9 cellular contexts compared by ENCODE assay signal in the genomic region with DNA sequence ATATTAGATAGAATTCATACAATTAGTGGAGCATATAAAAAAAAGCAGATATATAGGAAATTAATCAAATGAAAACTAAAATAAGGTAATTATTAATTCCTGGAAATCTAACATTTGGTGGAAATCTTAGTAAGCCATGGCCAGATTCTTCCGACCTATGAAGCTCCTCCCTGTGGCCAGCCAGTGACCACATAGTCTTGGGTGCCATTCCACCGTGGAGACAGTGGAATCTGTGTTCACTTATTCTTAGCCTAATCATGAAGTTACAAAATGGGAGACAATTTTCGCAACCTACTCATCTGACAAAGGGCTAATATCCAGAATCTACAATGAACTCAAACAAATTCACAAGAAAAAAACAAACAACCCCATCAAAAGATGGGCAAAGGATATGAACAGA.
"Had no signal": no experiment of that assay in that cellular context is flagged by ENCODE, and none has a peak within 500 bp of the region (broad histone marks: within the 10 kb centered on the region; RNA-seq: fewer than 3 reads in every experiment).

No MANE protein-coding gene starts in this region.

- H3K27ac ChIP-seq: GM23248 had no signal

- DNase-seq: GM23248, GOT3, H7, H9, HCEC 1CT, HFFc6 had no signal

- H2AFZ ChIP-seq: GM23248, GM23338 had no signal

- H3K9me3 Mint-ChIP-seq: GM23338, H9, HFFc6 had no signal

- H3K36me3 ChIP-seq: HAP-1 had no signal

- H3K4me3 Mint-ChIP-seq: GM23338, H9, HFFc6 had no signal

- H3K4me2 ChIP-seq: GM23338 had no signal

- H3K9me3 ChIP-seq: HAP-1 had no signal

- ATAC-seq: GM23338, HCT116 had no signal

- H3K9ac ChIP-seq: GM23248 had no signal

- H3K4me1 Mint-ChIP-seq: GM23338, H9 had no signal

- H3K27ac Mint-ChIP-seq: GM23338, H9, HFFc6 had no signal

- H3K4me3 ChIP-seq: GM23248, GM23338, HAP-1 had no signal
